9 cellular contexts compared by ENCODE assay signal in genomic region chr11:47626234-47626633, GRCh38. TPM values are rescaled to one million over a fixed set of nuclear protein-coding genes. Genes with fewer than 3 reads are reported as not detected.
"Had no signal": no experiment of that assay in that cellular context is flagged by ENCODE, and none has a peak within 500 bp of the region (broad histone marks: within the 10 kb centered on the region; RNA-seq: fewer than 3 reads in every experiment).

No MANE protein-coding gene starts in this region.

- H3K27ac Mint-ChIP-seq: IgD-negative memory B cell had no signal

- FAIRE-seq: HepG2, HTR-8/SVneo had no signal

- H3K9me3 Mint-ChIP-seq: IgD-negative memory B cell had no signal

- H3K27me3 Mint-ChIP-seq: IgD-negative memory B cell had no signal

- ATAC-seq: HepG2 had no signal

- H3K4me1 Mint-ChIP-seq: IgD-negative memory B cell had no signal

- DNase-seq: IMR-90, KBM-7, KG1 had no signal

- H3K4me3 Mint-ChIP-seq: IgD-negative memory B cell had no signal

- H3K27ac ChIP-seq: HL-60 had no signal

RNA-seq across cellular contexts. Expression of gene C1QTNF4, which starts 32.0 kb away (rescaled TPM):
- total RNA-seq: HepG2, HT-29, HT1080, IMR-90 had no signal
- polyA plus RNA-seq: HepG2, IgD-negative memory B cell had no signal

RNA-seq across cellular contexts. Expression of gene FAM180B, which starts 39.8 kb away (rescaled TPM):
- total RNA-seq: HT-29, HT1080, IMR-90 had no signal
- polyA plus RNA-seq: IgD-negative memory B cell, IMR-90 had no signal
